In genomic region chr16:30091474-30092372, GRCh38 we compare ENCODE assay signal across 8 cellular contexts. TPM values are rescaled to one million over a fixed set of nuclear protein-coding genes. Genes with fewer than 3 reads are reported as not detected.
DNase-seq lines count a peak whose midpoint lies in the region; ATAC-seq and TF ChIP-seq lines count a peak whose summit lies in the region.

TBX6 (minus strand) TSS chr16:30091924; CDS start chr16:30091193, 731 bp downstream.

- intact Hi-C loops in activated CD4-positive, alpha-beta T cell treated with anti-CD3 and anti-CD28 coated beads, Interleukin-2, amount 10 ng/mL, durations not matched to agents 24 days and 14 days (cut with micrococcal nuclease), result loop anchor here (1.0 kb wide), 3 partner anchors 16 to 32 kb away; partner anchors contain the start of genes ALDOA, MAPK3 and PPP4C
- intact Hi-C loops in left lung (cut with DNase I), result no loop called here

- H3K9me3 ChIP-seq in left lung, result peaks cover 2 to 4% of the 10 kb centered on the region in 2 donors

- peaks cover 0 to 14% of the 10 kb centered on the region in 2 donors for H3K36me3 ChIP-seq in left lung

- ATAC-seq in HG03457 (IDR thresholded peaks at IDR 0.05; ENCODE audit: unreplicated experiment) (peak; percentile 43), left lung (peak; percentile 91)

- H3K4me3 Mint-ChIP-seq in activated CD4-positive, alpha-beta T cell treated with anti-CD3 and anti-CD28 coated beads, Interleukin-2, amount 10 ng/mL, durations not matched to agents 24 days and 14 days, result peak within 1 kb of the TSS; percentile 87

- H3K4me3 ChIP-seq in coronary artery (peak within 1 kb of the TSS; percentile 72), left lung (peak within 1 kb of the TSS; percentile 49 to 52)

- H3K27ac ChIP-seq in coronary artery (peak within 1 kb of the TSS; percentile 36 to 91), left lung (peak within 1 kb of the TSS; percentile 89 to 95)

- TF ChIP-seq CTCF in coronary artery (IDR thresholded peaks at IDR 0.05) (peak; percentile 60), left lung (IDR thresholded peaks at IDR 0.05) (peak; percentile 82)

- H3K27me3 Mint-ChIP-seq in activated CD4-positive, alpha-beta T cell treated with anti-CD3 and anti-CD28 coated beads, Interleukin-2, amount 10 ng/mL, durations not matched to agents 24 days and 14 days, result no peaks in the 10 kb centered on the region

- peaks cover 25% of the 10 kb centered on the region for H3K36me3 Mint-ChIP-seq in activated CD4-positive, alpha-beta T cell treated with anti-CD3 and anti-CD28 coated beads, Interleukin-2, amount 10 ng/mL, durations not matched to agents 24 days and 14 days (ENCODE audit: low read depth)

- H3K27me3 ChIP-seq in left lung, result no peaks in the 10 kb centered on the region

- H3K9me3 Mint-ChIP-seq in activated CD4-positive, alpha-beta T cell treated with anti-CD3 and anti-CD28 coated beads, Interleukin-2, amount 10 ng/mL, durations not matched to agents 24 days and 14 days, result peaks cover under 1% of the 10 kb centered on the region

- peak within 1 kb of the TSS; percentile 93 for H3K27ac Mint-ChIP-seq in activated CD4-positive, alpha-beta T cell treated with anti-CD3 and anti-CD28 coated beads, Interleukin-2, amount 10 ng/mL, durations not matched to agents 24 days and 14 days

- DNase-seq in C1 segment of cervical spinal cord (lab: John Stamatoyannopoulos, UW) (peak; percentile 32 to 93 (median 80)), GM19240 (ENCODE audit: insufficient read length, low spot score) (peak; percentile 92), NCI-H510A treated with DMSO at 0.1 percent for 48 hours (lab: John Stamatoyannopoulos, UW) (peak; percentile 94), coronary artery (ENCODE audit: low spot score) (peak; percentile 95), left lung (peak; percentile 95 to 99)
- DNase-seq in activated CD4-positive, alpha-beta T cell treated with anti-CD3 and anti-CD28 coated beads, Interleukin-2, amount 10 ng/mL, durations not matched to agents 24 days and 14 days, result peak; percentile 98
- peak; percentile 88 for DNase-seq in stimulated activated CD4-positive, alpha-beta T cell treated with anti-CD3 and anti-CD28 coated beads, Interleukin-2, amount 100 ng/mL, for 4 hours (ENCODE audit: low read depth)

- H3K4me1 ChIP-seq in left lung, result peaks cover 28 to 78% of the 10 kb centered on the region in 2 donors

- peaks cover 40% of the 10 kb centered on the region for H3K4me1 Mint-ChIP-seq in activated CD4-positive, alpha-beta T cell treated with anti-CD3 and anti-CD28 coated beads, Interleukin-2, amount 10 ng/mL, durations not matched to agents 24 days and 14 days

RNA-seq across cellular contexts. Expression of gene TBX6, which starts in this region (rescaled TPM):
- total RNA-seq in activated CD4-positive, alpha-beta T cell treated with anti-CD3 and anti-CD28 coated beads, Interleukin-2, amount 10 ng/mL, durations not matched to agents 24 days and 14 days, result 2.1 TPM in 2 replicates
- total RNA-seq in left lung, result 1 to 10 TPM; 1.6 TPM

Comparison
In these comparisons a context has a peak if more than half of its experiments do, and no peak if none do; other contexts are left out.
1. Peak in every context shown above with its lines: DNase-seq, ATAC-seq, H3K4me3 ChIP-seq and H3K27ac ChIP-seq.